14 cellular contexts compared by ENCODE assay signal in the genomic region with DNA sequence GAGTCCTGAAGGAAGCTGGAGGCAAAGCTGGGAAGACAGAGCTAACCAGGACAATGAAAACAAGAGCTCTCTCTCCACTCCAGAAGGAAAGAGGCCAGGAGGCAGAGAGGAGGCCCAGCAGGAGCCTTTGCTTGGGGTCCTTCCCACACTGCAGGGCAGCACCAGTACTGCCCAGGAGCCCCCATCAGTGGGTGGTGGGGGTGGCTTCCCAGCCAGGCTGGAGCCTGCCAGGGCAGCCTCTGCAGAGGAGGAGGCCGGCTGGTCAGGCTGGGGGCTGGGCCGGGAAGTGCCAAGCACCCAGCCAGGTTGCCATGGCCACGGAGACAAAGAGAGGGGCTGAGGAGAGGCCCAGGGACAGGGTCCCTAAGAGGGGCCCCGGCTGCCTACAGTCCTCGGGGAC. TPM values are rescaled to one million over a fixed set of nuclear protein-coding genes. Genes with fewer than 3 reads are reported as not detected.
A peak's percentile ranks its signal among the peaks of the same experiment; 100 is the strongest.
DNase-seq lines count a peak whose midpoint lies in the region; ATAC-seq and TF ChIP-seq lines count a peak whose summit lies in the region.
"Had no signal": no experiment of that assay in that cellular context is flagged by ENCODE, and none has a peak within 500 bp of the region (broad histone marks: within the 10 kb centered on the region; RNA-seq: fewer than 3 reads in every experiment).

No MANE protein-coding gene starts in this region.

- no peaks in the 10 kb centered on the region for H3K27me3 ChIP-seq in CD4-positive, alpha-beta T cell (ENCODE audit: control insufficient read depth, insufficient read depth, low read length)
- H3K27me3 ChIP-seq in HUES6 (ENCODE audit: control insufficient read depth, insufficient read depth, low read length): no peaks in the 10 kb centered on the region
- H3K27me3 ChIP-seq: hepatocyte, Peyer's patch, thyroid gland had no signal

- no peaks in the 10 kb centered on the region for H3K9me3 ChIP-seq in CD4-positive, alpha-beta T cell (ENCODE audit: control insufficient read depth, low read length)
- no peaks in the 10 kb centered on the region for H3K9me3 ChIP-seq in HUES6 (ENCODE audit: control insufficient read depth, insufficient read depth, low read depth, low read length)
- H3K9me3 ChIP-seq: Peyer's patch, thyroid gland had no signal

- H3K36me3 Mint-ChIP-seq in CD4-positive, alpha-beta T cell (ENCODE audit: low read depth): peaks cover 4% of the 10 kb centered on the region
- H3K36me3 Mint-ChIP-seq in nephron progenitor cell (ENCODE audit: low read depth): no peaks in the 10 kb centered on the region

- intact Hi-C loops in CD4-positive, alpha-beta T cell (cut with DNase I, micrococcal nuclease): no loop called here

- H3K27me3 Mint-ChIP-seq in CD4-positive, alpha-beta T cell: no peaks in the 10 kb centered on the region
- H3K27me3 Mint-ChIP-seq in nephron progenitor cell (ENCODE audit: low read depth, poor library complexity): peaks cover 9% of the 10 kb centered on the region

- no peak overlapping the region for H3K9ac ChIP-seq in HUES6 (ENCODE audit: low read length)

- H3K4me3 ChIP-seq in HUES6 (ENCODE audit: low read depth, low read length): no peak overlapping the region
- H3K4me3 ChIP-seq: hepatocyte, Peyer's patch, thyroid gland had no signal

- H3K27ac Mint-ChIP-seq in CD4-positive, alpha-beta T cell: peak overlapping the region; percentile 13
- H3K27ac Mint-ChIP-seq in nephron progenitor cell: peak overlapping the region; percentile 76
- H3K27ac Mint-ChIP-seq: activated naive CD4-positive, alpha-beta T cell treated with anti-CD3 and anti-CD28 coated beads, Interleukin-2, amount 10 ng/mL, durations not matched to agents 7 days and 5 days had no signal

- no peaks in the 10 kb centered on the region for H3K36me3 ChIP-seq in HUES6 (ENCODE audit: control insufficient read depth, insufficient read depth, low read length)
- H3K36me3 ChIP-seq: Peyer's patch, thyroid gland had no signal

- H3K4me3 Mint-ChIP-seq in CD4-positive, alpha-beta T cell: no peak overlapping the region
- H3K4me3 Mint-ChIP-seq in nephron progenitor cell: peak overlapping the region; percentile 1
- H3K4me3 Mint-ChIP-seq: activated naive CD4-positive, alpha-beta T cell treated with anti-CD3 and anti-CD28 coated beads, Interleukin-2, amount 10 ng/mL, durations not matched to agents 7 days and 5 days had no signal

- POLR2A ChIA-PET in CD4-positive, alpha-beta T cell (lab: Charles Lee): no interaction called here

- DNase-seq in CD4-positive, alpha-beta T cell: no peak
- peak; percentile 20 for DNase-seq in dermis blood vessel endothelial cell
- DNase-seq in nephron progenitor cell: peak; percentile 52
- DNase-seq in inferior parietal cortex (ENCODE audit: extremely low spot score): no peak
- no peak for DNase-seq in DMS79 (lab: John Stamatoyannopoulos, UW)
- no peak for DNase-seq in CD1c-positive myeloid dendritic cell (ENCODE audit: extremely low spot score)
- DNase-seq: activated naive CD4-positive, alpha-beta T cell treated with anti-CD3 and anti-CD28 coated beads, Interleukin-2, amount 10 ng/mL, durations not matched to agents 7 days and 5 days; NCI-H1694; stimulated activated CD4-positive, alpha-beta T cell treated with anti-CD3 and anti-CD28 coated beads, Interleukin-4, amount 100 ng/mL, for 4 hours; thyroid gland had no signal

- CTCF ChIA-PET in CD4-positive, alpha-beta T cell (lab: Charles Lee): no interaction called here

- no peak for TF ChIP-seq CTCF in CD4-positive, alpha-beta T cell (IDR thresholded peaks at IDR 0.05)
- TF ChIP-seq CTCF in nephron progenitor cell (IDR thresholded peaks at IDR 0.05): no peak

- H3K27ac ChIP-seq in CD4-positive, alpha-beta T cell (ENCODE audit: low read depth, low read length): no peak overlapping the region
- H3K27ac ChIP-seq in HUES6 (ENCODE audit: low read depth, low read length): peak overlapping the region; percentile 51; the same call in 1 of the 2 replicates
- H3K27ac ChIP-seq: hepatocyte, Peyer's patch, thyroid gland had no signal

- H3K4me1 Mint-ChIP-seq in CD4-positive, alpha-beta T cell (ENCODE audit: low read depth): peaks cover 51% of the 10 kb centered on the region
- H3K4me1 Mint-ChIP-seq in nephron progenitor cell: peaks cover 80% of the 10 kb centered on the region

- no peaks in the 10 kb centered on the region for H3K9me3 Mint-ChIP-seq in CD4-positive, alpha-beta T cell
- H3K9me3 Mint-ChIP-seq in nephron progenitor cell: no peaks in the 10 kb centered on the region
- H3K9me3 Mint-ChIP-seq: activated naive CD4-positive, alpha-beta T cell treated with anti-CD3 and anti-CD28 coated beads, Interleukin-2, amount 10 ng/mL, durations not matched to agents 7 days and 5 days had no signal

- ATAC-seq in CD4-positive, alpha-beta T cell (ENCODE audit: poor library complexity): no peak
- no peak for ATAC-seq in HG02798 (IDR thresholded peaks at IDR 0.05; ENCODE audit: poor library complexity, unreplicated experiment)

- H3K4me1 ChIP-seq in HUES6 (ENCODE audit: control insufficient read depth, insufficient read depth, low read length): peaks cover 31% of the 10 kb centered on the region

RNA-seq across cellular contexts. Expression of a gene that starts 33.4 kb away (rescaled TPM):
- 10 to 100 TPM; 73.9 to 74.5 TPM for total RNA-seq in CD4-positive, alpha-beta T cell
- total RNA-seq in dermis blood vessel endothelial cell: 63.1 and 63.9 TPM in 2 replicates

Comparison
In these comparisons a context has a peak if more than half of its experiments do, and no peak if none do; other contexts are left out.
1. DNase-seq: peak in dermis blood vessel endothelial cell (single experiment) and nephron progenitor cell (single experiment); none in CD4-positive, alpha-beta T cell (0 of 10), inferior parietal cortex (single experiment), DMS79 (single experiment) and CD1c-positive myeloid dendritic cell (single experiment).